25 cellular contexts compared by ENCODE assay signal in the genomic region with DNA sequence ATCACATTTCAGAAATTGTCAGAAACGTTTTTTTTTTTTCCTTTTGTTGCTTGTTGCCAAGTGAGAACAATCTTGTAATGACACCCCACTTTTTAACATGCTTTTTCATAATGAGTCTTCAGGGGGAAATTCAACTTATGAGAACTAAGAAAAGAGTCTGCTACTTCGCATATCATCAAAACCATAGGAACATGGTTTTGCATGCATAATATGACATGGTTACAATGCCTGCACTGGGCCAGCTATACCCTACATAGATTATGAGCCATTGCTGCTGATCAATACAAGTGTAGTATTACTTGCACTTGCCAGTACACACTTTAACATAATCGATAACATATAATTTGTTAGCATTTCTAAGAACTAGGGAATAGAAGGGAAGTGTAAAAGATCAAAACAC.
A peak's percentile ranks its signal among the peaks of the same experiment; 100 is the strongest.
DNase-seq lines count a peak whose midpoint lies in the region; ATAC-seq and TF ChIP-seq lines count a peak whose summit lies in the region.
"Had no signal": no experiment of that assay in that cellular context is flagged by ENCODE, and none has a peak within 500 bp of the region (broad histone marks: within the 10 kb centered on the region; RNA-seq: fewer than 3 reads in every experiment).

No MANE protein-coding gene starts in this region.

- no peak overlapping the region for H3K9ac ChIP-seq in mesendoderm (ENCODE audit: low read length)

- H3K79me1 ChIP-seq in mesendoderm (ENCODE audit: low read length): no peaks in the 10 kb centered on the region

- H3K9me3 Mint-ChIP-seq in activated CD8-positive, alpha-beta T cell treated with anti-CD3 and anti-CD28 coated beads, Interleukin-2, amount 10 ng/mL, durations not matched to agents 7 days and 5 days (ENCODE audit: insufficient read depth): no peaks in the 10 kb centered on the region
- H3K9me3 Mint-ChIP-seq: activated naive CD8-positive, alpha-beta T cell treated with anti-CD3 and anti-CD28 coated beads for 36 hours; CD8-positive, alpha-beta T cell had no signal

- H2BK5ac ChIP-seq in mesendoderm (ENCODE audit: low read length): no peak overlapping the region

- no peaks in the 10 kb centered on the region for H3K9me3 ChIP-seq in body of pancreas
- H3K9me3 ChIP-seq: A549, tibial nerve had no signal

- no peak overlapping the region for H3K4me2 ChIP-seq in mesendoderm (ENCODE audit: low read length)
- H3K4me2 ChIP-seq: A549 had no signal

- CTCF ChIA-PET in activated CD8-positive, alpha-beta T cell treated with anti-CD3 and anti-CD28 coated beads, Interleukin-2, amount 10 ng/mL, durations not matched to agents 7 days and 5 days (lab: Charles Lee): no interaction called here

- no peak overlapping the region for H3K27ac Mint-ChIP-seq in activated CD8-positive, alpha-beta T cell treated with anti-CD3 and anti-CD28 coated beads, Interleukin-2, amount 10 ng/mL, durations not matched to agents 7 days and 5 days
- H3K27ac Mint-ChIP-seq: activated naive CD8-positive, alpha-beta T cell treated with anti-CD3 and anti-CD28 coated beads for 36 hours; CD8-positive, alpha-beta T cell; dendritic cell treated with granulocyte-macrophage colony-stimulating factor and Interleukin-4, amounts not matched to agents 40 ng/mL and 50 ng/mL, for 4 days; naive B cell; stimulated activated naive CD8-positive, alpha-beta T cell treated with anti-CD3 and anti-CD28 coated beads, Interleukin-15, amount 100 ng/mL, for 72 hours; T-helper 17 cell had no signal

- H3K4me3 ChIP-seq in GM12865 (ENCODE audit: low read depth, low read length): no peak overlapping the region
- H3K4me3 ChIP-seq in mesendoderm (ENCODE audit: low read length): no peak overlapping the region
- H3K4me3 ChIP-seq in body of pancreas: no peak overlapping the region
- H3K4me3 ChIP-seq: A549 had no signal

- no peaks in the 10 kb centered on the region for H3K4me1 Mint-ChIP-seq in activated CD8-positive, alpha-beta T cell treated with anti-CD3 and anti-CD28 coated beads, Interleukin-2, amount 10 ng/mL, durations not matched to agents 7 days and 5 days (ENCODE audit: low read depth)
- H3K4me1 Mint-ChIP-seq: T-helper 17 cell had no signal

- TF ChIP-seq CTCF in GM12865 (IDR thresholded peaks at IDR 0.05; ENCODE audit: insufficient read depth, low read depth, low read length, missing control alignments) (no peak), body of pancreas (IDR thresholded peaks at IDR 0.05) (no peak)

- no peak overlapping the region for H4K8ac ChIP-seq in mesendoderm (ENCODE audit: low read depth, low read length)

- POLR2A ChIA-PET in activated CD8-positive, alpha-beta T cell treated with anti-CD3 and anti-CD28 coated beads, Interleukin-2, amount 10 ng/mL, durations not matched to agents 7 days and 5 days (lab: Charles Lee): no interaction called here

- H3K4me1 ChIP-seq in mesendoderm (ENCODE audit: control insufficient read depth, low read depth, low read length): peaks cover 13% of the 10 kb centered on the region
- H3K4me1 ChIP-seq in body of pancreas: peaks cover 15% of the 10 kb centered on the region
- H3K4me1 ChIP-seq: A549 had no signal

- H2BK120ac ChIP-seq in mesendoderm (ENCODE audit: low read depth, low read length): peak overlapping the region; percentile 68

- no peak overlapping the region for H3K4me3 Mint-ChIP-seq in activated CD8-positive, alpha-beta T cell treated with anti-CD3 and anti-CD28 coated beads, Interleukin-2, amount 10 ng/mL, durations not matched to agents 7 days and 5 days
- H3K4me3 Mint-ChIP-seq: CD8-positive, alpha-beta T cell; dendritic cell treated with granulocyte-macrophage colony-stimulating factor and Interleukin-4, amounts not matched to agents 40 ng/mL and 50 ng/mL, for 4 days; naive B cell; T-helper 17 cell had no signal

- peak; percentile 19 for DNase-seq in GM12865 (ENCODE audit: low read depth)
- no peak for DNase-seq in mesendoderm
- no peak for DNase-seq in HCEC 1CT
- no peak for DNase-seq in activated CD8-positive, alpha-beta T cell treated with anti-CD3 and anti-CD28 coated beads, Interleukin-2, amount 10 ng/mL, durations not matched to agents 7 days and 5 days
- no peak for DNase-seq in body of pancreas
- DNase-seq: activated effector memory CD4-positive, alpha-beta T cell treated with anti-CD3 and anti-CD28 coated beads, Interleukin-2, amount 50 U/mL, for 16 hours; AML-193; aorta; CD8-positive, alpha-beta T cell; central memory CD4-positive, alpha-beta T cell; Karpas-422; left lung; naive B cell; NCI-H2081 treated with DMSO at 0.1 percent for 48 hours; stimulated activated naive CD8-positive, alpha-beta T cell treated with anti-CD3 and anti-CD28 coated beads, Interleukin-15, amount 100 ng/mL, for 72 hours; T-helper 17 cell had no signal

- intact Hi-C loops in body of pancreas (cut with DNase I): no loop called here

- H3K27ac ChIP-seq in mesendoderm (ENCODE audit: low read depth, low read length) (no peak overlapping the region), body of pancreas (no peak overlapping the region)
- H3K27ac ChIP-seq: A549, left lung, RWPE1, tibial nerve had no signal

- H2BK15ac ChIP-seq in mesendoderm (replicated peaks; ENCODE audit: low read depth): no peak overlapping the region

- H3K27me3 Mint-ChIP-seq in activated CD8-positive, alpha-beta T cell treated with anti-CD3 and anti-CD28 coated beads, Interleukin-2, amount 10 ng/mL, durations not matched to agents 7 days and 5 days (ENCODE audit: low read depth): peaks cover 2% of the 10 kb centered on the region
- H3K27me3 Mint-ChIP-seq: T-helper 17 cell had no signal

- ATAC-seq in GM21360 (IDR thresholded peaks at IDR 0.05; ENCODE audit: unreplicated experiment): peak; percentile 30
- peak; percentile 40 for ATAC-seq in HG03432 (IDR thresholded peaks at IDR 0.05; ENCODE audit: unreplicated experiment)
- ATAC-seq in activated CD8-positive, alpha-beta T cell treated with anti-CD3 and anti-CD28 coated beads, Interleukin-2, amount 10 ng/mL, durations not matched to agents 7 days and 5 days: no peak
- no peak for ATAC-seq in GM21390 (IDR thresholded peaks at IDR 0.05; ENCODE audit: unreplicated experiment)
- no peak for ATAC-seq in body of pancreas
- ATAC-seq: A549; CD8-positive, alpha-beta T cell; HepG2; stimulated activated naive CD8-positive, alpha-beta T cell treated with anti-CD3 and anti-CD28 coated beads, Interleukin-15, amount 100 ng/mL, for 72 hours; T-helper 17 cell had no signal

- no peak overlapping the region for H3K4ac ChIP-seq in mesendoderm (ENCODE audit: low read depth, low read length)

- WGBS in mesendoderm (ENCODE audit: extremely low coverage, insufficient coverage, low lambda C conversion rate): no CpG with 5 or more reads among the region's 3 CpGs
- WGBS in body of pancreas, 2 donors: 39 to 41% methylated on average over 3 of the region's 3 CpGs

- H3K23ac ChIP-seq in mesendoderm (ENCODE audit: low read length): no peak overlapping the region

- H3K36me3 ChIP-seq in mesendoderm (ENCODE audit: control insufficient read depth, insufficient read depth, low read length) (no peaks in the 10 kb centered on the region), body of pancreas (replicated peaks in 1 of 2; ENCODE audit: insufficient read depth in 1 of 2, low read depth in 2 of 2) (no peaks in the 10 kb centered on the region)
- H3K36me3 ChIP-seq: left lung, tibial nerve had no signal

- no peaks in the 10 kb centered on the region for H3K36me3 Mint-ChIP-seq in activated CD8-positive, alpha-beta T cell treated with anti-CD3 and anti-CD28 coated beads, Interleukin-2, amount 10 ng/mL, durations not matched to agents 7 days and 5 days (ENCODE audit: low read depth)
- H3K36me3 Mint-ChIP-seq: activated naive CD8-positive, alpha-beta T cell treated with anti-CD3 and anti-CD28 coated beads for 36 hours; CD8-positive, alpha-beta T cell; naive B cell had no signal

- H3K27me3 ChIP-seq in mesendoderm (ENCODE audit: insufficient read depth, low read length, poor library complexity) (no peaks in the 10 kb centered on the region), body of pancreas (no peaks in the 10 kb centered on the region)
- H3K27me3 ChIP-seq: left lung, tibial nerve had no signal

- H2AK5ac ChIP-seq in mesendoderm (ENCODE audit: low read length): no peak overlapping the region

- H3K56ac ChIP-seq in mesendoderm (ENCODE audit: low read length): no peak overlapping the region

- no peaks in the 10 kb centered on the region for H3K79me2 ChIP-seq in mesendoderm (ENCODE audit: control insufficient read depth, insufficient read depth, low read length)

- no peak for TF ChIP-seq POLR2A in body of pancreas (IDR thresholded peaks at IDR 0.05)

- H3K18ac ChIP-seq in mesendoderm (ENCODE audit: low read length): no peak overlapping the region

- H4K5ac ChIP-seq in mesendoderm (ENCODE audit: low read length): no peak overlapping the region

Comparison
In these comparisons a context has a peak if more than half of its experiments do, and no peak if none do; other contexts are left out.
1. ATAC-seq: peak in GM21360 (single experiment) and HG03432 (single experiment); none in activated CD8-positive, alpha-beta T cell treated with anti-CD3 and anti-CD28 coated beads, Interleukin-2, amount 10 ng/mL, durations not matched to agents 7 days and 5 days (single experiment), GM21390 (single experiment) and body of pancreas (single experiment).